In the genomic region with DNA sequence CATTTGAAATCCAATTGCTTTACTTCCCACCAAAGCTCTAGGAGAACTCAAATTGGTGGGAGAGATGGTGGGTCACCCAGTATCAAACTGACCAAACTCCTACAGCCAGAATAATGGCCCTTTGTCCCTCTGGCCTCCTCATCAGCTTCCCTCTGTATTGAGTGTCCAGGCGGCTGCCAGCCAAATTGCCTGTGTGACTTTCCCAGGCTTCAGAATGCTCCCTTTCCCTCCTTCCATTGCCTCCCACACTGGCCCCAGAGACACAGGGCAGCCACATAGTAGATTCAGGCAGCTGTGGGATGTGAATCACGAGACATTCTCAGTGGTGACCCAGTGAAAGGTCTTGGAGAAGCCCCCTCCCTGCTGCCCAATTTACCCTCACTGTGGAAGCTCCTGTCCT, we compare ENCODE assay signal across 20 cellular contexts. TPM values are rescaled to one million over a fixed set of nuclear protein-coding genes. Genes with fewer than 3 reads are reported as not detected.
DNase-seq lines count a peak whose midpoint lies in the region; ATAC-seq and TF ChIP-seq lines count a peak whose summit lies in the region.
"Had no signal": no experiment of that assay in that cellular context is flagged by ENCODE, and none has a peak within 500 bp of the region (broad histone marks: within the 10 kb centered on the region; RNA-seq: fewer than 3 reads in every experiment).

No MANE protein-coding gene starts in this region.

- no peaks in the 10 kb centered on the region for H4K20me1 ChIP-seq in osteoblast (ENCODE audit: insufficient read depth, low read length)

- H3K36me3 ChIP-seq in osteoblast (ENCODE audit: insufficient read depth, low read length) = peaks cover 2% of the 10 kb centered on the region
- no peaks in the 10 kb centered on the region for H3K36me3 ChIP-seq in gastrocnemius medialis
- H3K36me3 ChIP-seq: Peyer's patch, thoracic aorta had no signal

- H3K4me1 ChIP-seq in osteoblast (ENCODE audit: insufficient read depth, low read length) (peaks cover 19% of the 10 kb centered on the region), gastrocnemius medialis (peaks cover 0 to 5% of the 10 kb centered on the region in 2 donors)

- DNase-seq in Ammon's horn (ENCODE audit: low spot score) = peak; percentile 66
- peak; percentile 46 for DNase-seq in SK-MEL-5 (ENCODE audit: low read depth, low spot score)
- DNase-seq in head of caudate nucleus = peak in 40 of 42 donors; percentile 16 to 80 (median 54)
- peak; percentile 27 for DNase-seq in osteoblast (ENCODE audit: insufficient read length, low spot score, missing footprints)
- no peak for DNase-seq in gastrocnemius medialis
- DNase-seq: activated CD4-positive, alpha-beta T cell treated with anti-CD3 and anti-CD28 coated beads, Interleukin-2, amount 10 ng/mL, durations not matched to agents 7 days and 5 days; activated CD8-positive, alpha-beta memory T cell treated with anti-CD3 and anti-CD28 coated beads, Interleukin-2, amount 50 U/mL, for 4 hours; activated effector memory CD4-positive, alpha-beta T cell treated with Interleukin-2 at 50 U/mL for 16 hours; H7; islet precursor cell; NCI-H1417; NCI-H510A; T-helper 17 cell had no signal

- H3K27ac ChIP-seq in osteoblast (ENCODE audit: low read depth, low read length) (no peak overlapping the region), gastrocnemius medialis (no peak overlapping the region)
- H3K27ac ChIP-seq: C4-2B, Peyer's patch, SK-N-MC, thoracic aorta had no signal

- no peak for TF ChIP-seq CTCF in osteoblast (IDR thresholded peaks at IDR 0.05; ENCODE audit: extremely low read depth, low read depth, low read length)
- no peak for TF ChIP-seq CTCF in gastrocnemius medialis (IDR thresholded peaks at IDR 0.05 in 4 of 5, conservative IDR thresholded peaks at IDR 0.05 in 1 of 5)

- H3K9me3 ChIP-seq in osteoblast (ENCODE audit: low read depth, low read length) (no peaks in the 10 kb centered on the region), gastrocnemius medialis (no peaks in the 10 kb centered on the region)
- H3K9me3 ChIP-seq: Peyer's patch, thoracic aorta had no signal

- no peak overlapping the region for H2AFZ ChIP-seq in osteoblast (ENCODE audit: low read length)

- ATAC-seq in gastrocnemius medialis = no peak
- no peak for ATAC-seq in GM18861 (IDR thresholded peaks at IDR 0.05; ENCODE audit: unreplicated experiment)
- no peak for ATAC-seq in HG02588 (IDR thresholded peaks at IDR 0.05; ENCODE audit: unreplicated experiment)
- no peak for ATAC-seq in GM18868 (IDR thresholded peaks at IDR 0.05; ENCODE audit: unreplicated experiment)
- ATAC-seq: T-helper 17 cell had no signal

- intact Hi-C loops in head of caudate nucleus (cut with DNase I) (no loop called here), gastrocnemius medialis (cut with DNase I; ENCODE audit: low total_unique reads) (no loop called here)

- in situ Hi-C loops in SK-MEL-5 (cut with HindIII; ENCODE audit: low pct_unique_long_range_greater_than_20kb, low sequenced_read_pairs) (no loop called here), gastrocnemius medialis (cut with MboI; ENCODE audit: low sequenced_read_pairs in 4 of 4) (no loop called here)

- H3K4me2 ChIP-seq in osteoblast (ENCODE audit: insufficient read depth, low read length) = no peak overlapping the region

- H3K27me3 ChIP-seq in osteoblast (ENCODE audit: insufficient read depth, low read length) (no peaks in the 10 kb centered on the region), gastrocnemius medialis (no peaks in the 10 kb centered on the region)
- H3K27me3 ChIP-seq: Peyer's patch had no signal

- peaks cover 2% of the 10 kb centered on the region for H3K79me2 ChIP-seq in osteoblast (ENCODE audit: insufficient read depth, low read length)

- H3K4me3 ChIP-seq in osteoblast (ENCODE audit: insufficient read depth, low read length) = no peak overlapping the region
- no peak overlapping the region for H3K4me3 ChIP-seq in gastrocnemius medialis
- H3K4me3 ChIP-seq: Peyer's patch, SK-N-MC, thoracic aorta had no signal

- TF ChIP-seq POLR2A in gastrocnemius medialis (IDR thresholded peaks at IDR 0.05) = no peak

RNA-seq across cellular contexts. Expression of a gene that starts 12.7 kb away (rescaled TPM):
- 134 TPM in 2 replicates for total RNA-seq in SK-MEL-5 (2014; rRNA removed; shearing (Covaris generic))
- 109 and 145 TPM in 2 replicates for polyA plus RNA-seq in SK-MEL-5 (2015; cell fraction: cytosol; rRNA removed)
- 101 and 103 TPM in 2 replicates for polyA plus RNA-seq in SK-MEL-5 (2015; cell fraction: nucleus; rRNA removed)
- total RNA-seq in osteoblast = 141 and 145 TPM in 2 replicates
- 100 to 1,000 TPM; 255 to 442 (median 268) TPM for total RNA-seq in gastrocnemius medialis

RNA-seq across cellular contexts. Expression of a gene that starts 37.9 kb away (rescaled TPM):
- total RNA-seq in SK-MEL-5 (2014; rRNA removed; shearing (Covaris generic)) = 15.5 and 20.1 TPM in 2 replicates
- 21.9 and 32.1 TPM in 2 replicates for polyA plus RNA-seq in SK-MEL-5 (2015; cell fraction: cytosol; rRNA removed)
- 105 and 117 TPM in 2 replicates for polyA plus RNA-seq in SK-MEL-5 (2015; cell fraction: nucleus; rRNA removed)
- total RNA-seq in osteoblast = 8.5 and 13.4 TPM in 2 replicates
- 10 to 100 TPM; 15.6 to 64.4 (median 34.9) TPM for total RNA-seq in gastrocnemius medialis

Comparison
In these comparisons a context has a peak if more than half of its experiments do, and no peak if none do; other contexts are left out.
1. DNase-seq: peak in Ammon's horn (single experiment), SK-MEL-5 (single experiment), head of caudate nucleus (40 of 42) and osteoblast (single experiment); none in gastrocnemius medialis (0 of 2).